1 cellular context compared by ENCODE assay signal in the genomic region with DNA sequence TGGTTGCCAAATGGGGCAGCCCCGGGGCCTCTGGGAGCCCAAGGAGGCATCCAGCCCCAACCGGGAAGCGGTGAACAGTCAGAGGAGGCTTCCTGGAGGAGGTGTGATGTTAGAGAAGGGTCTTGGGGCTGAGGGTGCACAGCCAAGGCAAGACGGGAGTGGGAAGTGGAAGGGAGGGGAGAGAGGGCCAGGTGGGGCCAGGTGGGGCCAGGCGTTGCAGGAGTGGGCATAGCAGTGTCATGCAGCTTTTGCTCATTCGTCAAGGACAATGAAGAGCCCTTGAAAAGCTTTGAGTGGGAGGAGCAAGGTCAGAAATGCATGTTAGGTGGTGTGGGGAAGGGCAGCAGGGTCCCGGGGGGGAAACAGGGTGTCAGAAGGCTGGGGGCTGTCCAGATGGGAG.
TF ChIP-seq lines count a peak whose summit lies in the region.

No MANE protein-coding gene starts in this region.

TF ChIP-seq in HEK293, 187 proteins besides CTCF, POLR2A, EP300 and RAD21 (continued from another document):
- TF ChIP-seq ZNF280D (tag by site-specific recombination; IDR thresholded peaks at IDR 0.05): no peak
- TF ChIP-seq, protein P1, sequence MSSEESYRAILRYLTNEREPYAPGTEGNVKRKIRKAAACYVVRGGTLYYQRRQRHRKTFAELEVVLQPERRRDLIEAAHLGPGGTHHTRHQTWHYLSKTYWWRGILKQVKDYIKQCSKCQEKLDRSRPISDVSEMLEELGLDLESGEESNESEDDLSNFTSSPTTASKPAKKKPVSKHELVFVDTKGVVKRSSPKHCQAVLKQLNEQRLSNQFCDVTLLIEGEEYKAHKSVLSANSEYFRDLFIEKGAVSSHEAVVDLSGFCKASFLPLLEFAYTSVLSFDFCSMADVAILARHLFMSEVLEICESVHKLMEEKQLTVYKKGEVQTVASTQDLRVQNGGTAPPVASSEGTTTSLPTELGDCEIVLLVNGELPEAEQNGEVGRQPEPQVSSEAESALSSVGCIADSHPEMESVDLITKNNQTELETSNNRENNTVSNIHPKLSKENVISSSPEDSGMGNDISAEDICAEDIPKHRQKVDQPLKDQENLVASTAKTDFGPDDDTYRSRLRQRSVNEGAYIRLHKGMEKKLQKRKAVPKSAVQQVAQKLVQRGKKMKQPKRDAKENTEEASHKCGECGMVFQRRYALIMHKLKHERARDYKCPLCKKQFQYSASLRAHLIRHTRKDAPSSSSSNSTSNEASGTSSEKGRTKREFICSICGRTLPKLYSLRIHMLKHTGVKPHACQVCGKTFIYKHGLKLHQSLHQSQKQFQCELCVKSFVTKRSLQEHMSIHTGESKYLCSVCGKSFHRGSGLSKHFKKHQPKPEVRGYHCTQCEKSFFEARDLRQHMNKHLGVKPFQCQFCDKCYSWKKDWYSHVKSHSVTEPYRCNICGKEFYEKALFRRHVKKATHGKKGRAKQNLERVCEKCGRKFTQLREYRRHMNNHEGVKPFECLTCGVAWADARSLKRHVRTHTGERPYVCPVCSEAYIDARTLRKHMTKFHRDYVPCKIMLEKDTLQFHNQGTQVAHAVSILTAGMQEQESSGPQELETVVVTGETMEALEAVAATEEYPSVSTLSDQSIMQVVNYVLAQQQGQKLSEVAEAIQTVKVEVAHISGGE (tag by site-specific recombination; conservative IDR thresholded peaks at IDR 0.05; ENCODE audit: low read depth): no peak
- no peak for TF ChIP-seq BCL6B (tag by site-specific recombination; IDR thresholded peaks at IDR 0.05)
